11 cellular contexts compared by ENCODE assay signal in genomic region chr12:26723379-26724308, GRCh38.
DNase-seq lines count a peak whose midpoint lies in the region; ATAC-seq, FAIRE-seq and TF ChIP-seq lines count a peak whose summit lies in the region.
"Had no signal": no experiment of that assay in that cellular context is flagged by ENCODE, and none has a peak within 500 bp of the region (broad histone marks: within the 10 kb centered on the region; RNA-seq: fewer than 3 reads in every experiment).

No MANE protein-coding gene starts in this region.

- H3K4me3 ChIP-seq in breast epithelium = no peak overlapping the region
- no peak overlapping the region for H3K4me3 ChIP-seq in right lobe of liver

- H3K9me3 ChIP-seq in breast epithelium = no peaks in the 10 kb centered on the region
- no peaks in the 10 kb centered on the region for H3K9me3 ChIP-seq in right lobe of liver

- H3K4me1 ChIP-seq in breast epithelium (no peaks in the 10 kb centered on the region), right lobe of liver (peaks cover 0 to 64% (median 2%) of the 10 kb centered on the region in 4 donors)

- H3K36me3 ChIP-seq in breast epithelium (no peaks in the 10 kb centered on the region), right lobe of liver (peaks cover 0 to 6% (median 0%) of the 10 kb centered on the region in 4 donors)

- TF ChIP-seq CTCF in 22Rv1 (IDR thresholded peaks at IDR 0.05) (no peak), breast epithelium (IDR thresholded peaks at IDR 0.05) (no peak), right lobe of liver (IDR thresholded peaks at IDR 0.05) (no peak)

- intact Hi-C loops in breast epithelium (cut with DNase I; ENCODE audit: low total_unique reads) = no loop called here
- intact Hi-C loops in right lobe of liver (cut with DNase I) = no loop called here

- 64% methylated on average over 8 of the region's 8 CpGs for WGBS in right lobe of liver (ENCODE audit: insufficient coverage, low coverage, low lambda C conversion rate, missing lambda C conversion rate)

- DNase-seq in breast epithelium (ENCODE audit: low spot score in 2 of 2) (peak in 1 of 2 donors; percentile 19), right lobe of liver (no peak), NCI-H524 (lab: John Stamatoyannopoulos, UW) (no peak), islet precursor cell (no peak), urothelium cell line (ENCODE audit: low spot score) (no peak)
- DNase-seq: amniotic stem cell, NCI-H2171 had no signal

- H3K27ac ChIP-seq in 22Rv1 (0 out of 2 replicates have a peak overlapping the region, but pooled peaks have one; percentile 7), breast epithelium (peak overlapping the region; percentile 41 to 44), right lobe of liver (no peak overlapping the region)

- TF ChIP-seq POLR2A in breast epithelium (IDR thresholded peaks at IDR 0.05) = no peak
- TF ChIP-seq POLR2A in right lobe of liver (IDR thresholded peaks at IDR 0.05) = no peak

- FAIRE-seq in urothelium cell line (lab: Jason Lieb, UNC) = no peak

- ATAC-seq in HG03095 (IDR thresholded peaks at IDR 0.05; ENCODE audit: unreplicated experiment) (peak; percentile 40), right lobe of liver (peak in 3 of 4 donors; percentile 11 to 42 (median 23)), HG02610 (IDR thresholded peaks at IDR 0.05; ENCODE audit: unreplicated experiment) (no peak)
- ATAC-seq: WTC11 had no signal

- H3K27me3 ChIP-seq in breast epithelium = no peaks in the 10 kb centered on the region
- no peaks in the 10 kb centered on the region for H3K27me3 ChIP-seq in right lobe of liver

Comparison
In these comparisons a context has a peak if more than half of its experiments do, and no peak if none do; other contexts are left out.
1. H3K27ac ChIP-seq: peak in 22Rv1 (single experiment) and breast epithelium (2 of 2); none in right lobe of liver (0 of 3).